ENCODE assay signal across 23 cellular contexts in the genomic region with DNA sequence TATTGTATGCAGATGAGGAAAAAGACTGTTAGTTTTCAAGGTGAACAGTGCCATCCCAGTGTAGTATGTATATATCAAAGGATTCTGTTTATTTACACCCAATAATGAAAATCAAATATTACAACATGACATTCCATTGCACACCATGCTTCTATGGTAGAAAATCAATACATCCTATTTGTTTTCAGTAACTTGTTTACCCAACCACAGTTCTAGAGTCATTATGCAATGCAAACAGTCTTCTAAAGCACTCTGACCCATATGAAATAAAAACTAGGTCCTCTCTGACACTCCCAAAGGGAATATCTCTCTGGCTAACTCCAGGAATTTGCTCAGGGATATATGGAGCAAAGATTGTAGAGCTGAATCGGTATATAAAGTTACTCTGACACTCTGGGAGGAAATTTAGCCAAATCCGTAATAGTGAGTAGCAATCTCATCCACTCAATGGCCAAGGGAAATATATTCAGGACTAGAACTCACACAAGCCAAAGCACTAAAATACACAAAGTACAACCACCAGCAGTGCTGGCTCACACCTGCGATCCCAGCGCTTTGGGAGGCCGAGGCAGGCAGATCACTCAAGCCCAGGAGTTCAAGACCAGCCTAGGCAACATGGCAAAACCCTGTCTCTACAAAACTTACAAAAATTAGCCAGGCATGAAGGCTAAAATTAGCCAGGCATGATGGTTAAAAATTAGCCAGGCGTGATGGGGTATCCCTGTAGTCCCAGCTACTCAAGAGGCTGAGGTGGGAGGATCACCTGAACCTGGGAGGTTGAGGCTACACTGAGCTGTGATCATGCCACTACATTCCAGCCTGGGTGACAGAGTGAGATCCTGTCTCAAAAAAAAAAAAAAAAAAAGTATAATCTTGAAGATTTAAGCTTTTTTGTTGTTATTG.
A peak's percentile ranks its signal among the peaks of the same experiment; 100 is the strongest.
DNase-seq lines count a peak whose midpoint lies in the region; ATAC-seq and TF ChIP-seq lines count a peak whose summit lies in the region.
"Had no signal": no experiment of that assay in that cellular context is flagged by ENCODE, and none has a peak within 500 bp of the region (broad histone marks: within the 10 kb centered on the region; RNA-seq: fewer than 3 reads in every experiment).

No MANE protein-coding gene starts in this region.

- H3K4me1 ChIP-seq in BLaER1 treated with 17β-estradiol and CSF1 and Interleukin-3, amounts not matched to agents 10 nM and 100 nM = peaks cover 4 to 36% (median 22%) of the 10 kb centered on the region in 10 experiments; a peak in 19 of 20 replicates
- peaks cover 11% of the 10 kb centered on the region for H3K4me1 ChIP-seq in neural progenitor cell
- H3K4me1 ChIP-seq: breast epithelium, esophagus squamous epithelium had no signal

- no peak overlapping the region for H2AFZ ChIP-seq in neural progenitor cell (replicated peaks)

- H3K27ac ChIP-seq in BLaER1 treated with 17β-estradiol and CSF1 and Interleukin-3, amounts not matched to agents 10 nM and 100 nM = no peak overlapping the region
- no peak overlapping the region for H3K27ac ChIP-seq in neural progenitor cell
- H3K27ac ChIP-seq: adrenal gland, breast epithelium, coronary artery, esophagus squamous epithelium, sigmoid colon had no signal

- POLR2A ChIA-PET in naive thymus-derived CD8-positive, alpha-beta T cell (lab: Charles Lee) = no interaction called here

- no peaks in the 10 kb centered on the region for H3K27me3 Mint-ChIP-seq in neural progenitor cell (ENCODE audit: insufficient read depth, low read depth)
- H3K27me3 Mint-ChIP-seq in naive thymus-derived CD8-positive, alpha-beta T cell = no peaks in the 10 kb centered on the region
- H3K27me3 Mint-ChIP-seq: activated B cell treated with CpG ODN at 0.5 μM for 24 hours; activated CD4-positive, alpha-beta memory T cell treated with anti-CD3 and anti-CD28 coated beads for 36 hours had no signal

- H3K4me2 ChIP-seq in BLaER1 treated with 17β-estradiol and CSF1 and Interleukin-3, amounts not matched to agents 10 nM and 100 nM = peak overlapping the region in 6 of 11 experiments; percentile 1 to 61 (median 32); a peak in 9 of 22 replicates
- H3K4me2 ChIP-seq in neural progenitor cell = no peak overlapping the region

- peaks cover 0 to 7% (median 0%) of the 10 kb centered on the region in 11 experiments; a peak in 1 of 22 replicates for H4K20me1 ChIP-seq in BLaER1 treated with 17β-estradiol and CSF1 and Interleukin-3, amounts not matched to agents 10 nM and 100 nM
- peaks cover 22% of the 10 kb centered on the region for H4K20me1 ChIP-seq in neural progenitor cell (ENCODE audit: low read depth)

- H3K4me1 Mint-ChIP-seq in neural progenitor cell = no peaks in the 10 kb centered on the region
- peaks cover 2 to 6% (median 4%) of the 10 kb centered on the region in 4 donors for H3K4me1 Mint-ChIP-seq in naive thymus-derived CD8-positive, alpha-beta T cell

- no peak overlapping the region for H3K4me3 ChIP-seq in BLaER1 treated with 17β-estradiol and CSF1 and Interleukin-3, amounts not matched to agents 10 nM and 100 nM
- H3K4me3 ChIP-seq in LNCaP clone FGC (ENCODE audit: low read depth, low read length) (no peak overlapping the region), neural progenitor cell (no peak overlapping the region)
- H3K4me3 ChIP-seq: adrenal gland, breast epithelium, coronary artery, esophagus squamous epithelium, sigmoid colon had no signal

- peaks cover 33% of the 10 kb centered on the region for H3K9me3 Mint-ChIP-seq in neural progenitor cell
- H3K9me3 Mint-ChIP-seq in naive thymus-derived CD8-positive, alpha-beta T cell = peaks cover 3 to 22% (median 13%) of the 10 kb centered on the region in 9 donors

- ATAC-seq in HG03135 (IDR thresholded peaks at IDR 0.05; ENCODE audit: unreplicated experiment) (no peak), GM19455 (IDR thresholded peaks at IDR 0.05; ENCODE audit: unreplicated experiment) (no peak)
- no peak for ATAC-seq in naive thymus-derived CD8-positive, alpha-beta T cell

- H3K79me2 ChIP-seq in neural progenitor cell (ENCODE audit: low read depth) = peaks cover 97% of the 10 kb centered on the region

- peaks cover 30% of the 10 kb centered on the region for H3K36me3 Mint-ChIP-seq in neural progenitor cell
- peaks cover 10 to 29% (median 13%) of the 10 kb centered on the region in 3 donors for H3K36me3 Mint-ChIP-seq in naive thymus-derived CD8-positive, alpha-beta T cell

- no peaks in the 10 kb centered on the region for H3K27me3 ChIP-seq in BLaER1 treated with 17β-estradiol and CSF1 and Interleukin-3, amounts not matched to agents 10 nM and 100 nM
- H3K27me3 ChIP-seq in neural progenitor cell = no peaks in the 10 kb centered on the region
- H3K27me3 ChIP-seq: adrenal gland, breast epithelium, esophagus squamous epithelium, sigmoid colon had no signal

- peak overlapping the region; percentile 69 for H3K27ac Mint-ChIP-seq in neural progenitor cell
- peak overlapping the region in 1 of 10 donors; percentile 20 for H3K27ac Mint-ChIP-seq in naive thymus-derived CD8-positive, alpha-beta T cell
- H3K27ac Mint-ChIP-seq: activated B cell treated with CpG ODN at 0.5 μM for 24 hours; activated CD4-positive, alpha-beta memory T cell treated with anti-CD3 and anti-CD28 coated beads for 36 hours; endodermal cell; T-helper 2 cell treated with Interferon-gamma antibody and Interleukin-4, amounts not matched to agents 5 μg/mL and 100 μg/mL, for 36 hours had no signal

- DNase-seq in LNCaP clone FGC (ENCODE audit: low read depth) (peak; percentile 67), glomerular visceral epithelial cell (ENCODE audit: extremely low spot score) (peak; percentile 21), neural progenitor cell (ENCODE audit: low spot score) (no peak), nucleus accumbens (lab: John Stamatoyannopoulos, UW) (no peak)
- no peak for DNase-seq in naive thymus-derived CD8-positive, alpha-beta T cell
- DNase-seq: activated B cell treated with CpG ODN at 0.5 μM for 24 hours; activated CD4-positive, alpha-beta memory T cell treated with anti-CD3 and anti-CD28 coated beads for 36 hours; activated effector memory CD4-positive, alpha-beta T cell treated with anti-CD3 and anti-CD28 coated beads, Interleukin-2, amount 50 U/mL, for 16 hours; activated T-cell treated with anti-CD3 and anti-CD28 coated beads for 4 hours; adrenal gland; DMS79 treated with DMSO at 0.1 percent for 48 hours; endodermal cell; esophagus squamous epithelium; NCI-H1417 treated with DMSO at 0.1 percent for 48 hours; NCI-H526 treated with DMSO at 0.1 percent for 48 hours; sigmoid colon; stimulated activated CD8-positive, alpha-beta memory T cell treated with anti-CD3 and anti-CD28 coated beads, Interleukin-4, amount 100 ng/mL, for 48 hours had no signal

- H3K4me3 Mint-ChIP-seq in neural progenitor cell = no peak overlapping the region
- H3K4me3 Mint-ChIP-seq in naive thymus-derived CD8-positive, alpha-beta T cell = no peak overlapping the region
- H3K4me3 Mint-ChIP-seq: activated B cell treated with CpG ODN at 0.5 μM for 24 hours; activated CD4-positive, alpha-beta memory T cell treated with anti-CD3 and anti-CD28 coated beads for 36 hours; endodermal cell; T-helper 2 cell treated with Interferon-gamma antibody and Interleukin-4, amounts not matched to agents 5 μg/mL and 100 μg/mL, for 36 hours had no signal

- H3K36me3 ChIP-seq in BLaER1 treated with 17β-estradiol and CSF1 and Interleukin-3, amounts not matched to agents 10 nM and 100 nM = peaks cover 26 to 53% (median 32%) of the 10 kb centered on the region in 11 experiments
- no peaks in the 10 kb centered on the region for H3K36me3 ChIP-seq in neural progenitor cell
- H3K36me3 ChIP-seq: adrenal gland, breast epithelium, esophagus squamous epithelium, sigmoid colon had no signal

- H3K9ac ChIP-seq in BLaER1 treated with 17β-estradiol and CSF1 and Interleukin-3, amounts not matched to agents 10 nM and 100 nM = no peak overlapping the region
- H3K9ac ChIP-seq in neural progenitor cell = no peak overlapping the region

- no peaks in the 10 kb centered on the region for H3F3A ChIP-seq in neural progenitor cell (ENCODE audit: low read depth)

- no peak for TF ChIP-seq CTCF in LNCaP clone FGC (IDR thresholded peaks at IDR 0.05; ENCODE audit: control insufficient read depth, extremely low read depth, insufficient read depth)
- no peak for TF ChIP-seq CTCF in neural progenitor cell (IDR thresholded peaks at IDR 0.05)

- H3K9me3 ChIP-seq in BLaER1 treated with 17β-estradiol and CSF1 and Interleukin-3, amounts not matched to agents 10 nM and 100 nM (replicated peaks in 1 of 11) = peaks cover 38 to 49% (median 42%) of the 10 kb centered on the region in 11 experiments
- no peaks in the 10 kb centered on the region for H3K9me3 ChIP-seq in neural progenitor cell (ENCODE audit: low read depth)
- H3K9me3 ChIP-seq: adrenal gland, breast epithelium, sigmoid colon had no signal

Comparison
In these comparisons a context has a peak if more than half of its experiments do, and no peak if none do; other contexts are left out.
1. DNase-seq: peak in LNCaP clone FGC (single experiment) and glomerular visceral epithelial cell (single experiment); none in neural progenitor cell (single experiment), nucleus accumbens (0 of 56) and naive thymus-derived CD8-positive, alpha-beta T cell (0 of 10).